Comparison of ENCODE assay signal across 20 cellular contexts in the genomic region with DNA sequence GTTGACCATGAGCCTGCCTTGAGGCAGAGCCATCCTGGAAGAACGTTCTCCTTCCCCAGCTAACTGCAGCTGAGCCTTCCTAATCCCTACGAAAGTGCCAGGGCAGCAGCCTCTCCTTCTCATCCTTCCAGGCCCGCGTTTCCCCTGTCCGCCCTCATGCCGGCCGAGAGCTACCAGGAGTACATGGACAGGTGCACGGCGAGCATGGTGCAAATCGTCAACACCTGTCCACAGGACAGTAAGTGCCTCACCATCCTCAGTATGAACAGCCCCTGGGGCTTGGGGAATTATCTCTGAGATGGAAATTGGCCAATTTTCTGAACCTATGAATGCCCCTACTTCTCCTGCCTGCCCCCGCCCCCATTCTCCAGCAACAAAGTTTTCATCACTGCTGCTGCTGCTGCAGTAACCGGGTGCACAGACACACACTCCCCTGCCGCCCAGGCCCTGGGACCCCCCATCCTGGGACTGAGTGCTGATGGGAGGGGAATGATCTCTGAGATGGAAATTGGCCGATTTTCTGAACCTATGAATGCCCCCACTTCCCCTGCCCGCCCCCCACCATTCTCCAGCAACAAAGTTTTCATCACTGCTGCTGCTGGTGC. TPM values are rescaled to one million over a fixed set of nuclear protein-coding genes. Genes with fewer than 3 reads are reported as not detected.
A peak's percentile ranks its signal among the peaks of the same experiment; 100 is the strongest.
DNase-seq lines count a peak whose midpoint lies in the region; ATAC-seq and TF ChIP-seq lines count a peak whose summit lies in the region.
"Had no signal": no experiment of that assay in that cellular context is flagged by ENCODE, and none has a peak within 500 bp of the region (broad histone marks: within the 10 kb centered on the region; RNA-seq: fewer than 3 reads in every experiment).

No MANE protein-coding gene starts in this region.

- H2BK120ac ChIP-seq in mesenchymal stem cell (ENCODE audit: low read depth, low read length) = no peak overlapping the region

- no peaks in the 10 kb centered on the region for H3K36me3 ChIP-seq in mesenchymal stem cell (ENCODE audit: control insufficient read depth in 1 of 2, insufficient read depth in 2 of 2, low read depth in 1 of 2, low read length in 2 of 2)
- no peaks in the 10 kb centered on the region for H3K36me3 ChIP-seq in Caco-2 (ENCODE audit: control insufficient read depth, insufficient read depth, low read length)
- H3K36me3 ChIP-seq: BLaER1 had no signal

- H3K27ac ChIP-seq in mesenchymal stem cell (ENCODE audit: low read length, poor library complexity, severe bottlenecking) = no peak overlapping the region
- H3K27ac ChIP-seq: BLaER1, GM23248, KMS-11, PC-9 had no signal

- H2BK12ac ChIP-seq in mesenchymal stem cell (ENCODE audit: low read length in 2 of 2) = no peak overlapping the region

- H3K79me1 ChIP-seq in mesenchymal stem cell (replicated peaks; ENCODE audit: low read length, poor library complexity, severe bottlenecking) = no peaks in the 10 kb centered on the region

- POLR2A ChIA-PET in Caco-2 (lab: Charles Lee) = no interaction called here

- no peaks in the 10 kb centered on the region for H3K27me3 Mint-ChIP-seq in T-helper 1 cell treated with Interleukin-12 subunit alpha and Interleukin-12 subunit beta and Interleukin-4 antibody, amounts not matched to agents 30 μg/mL and 1 μg/mL, for 36 hours (ENCODE audit: low read depth)
- no peaks in the 10 kb centered on the region for H3K27me3 Mint-ChIP-seq in activated naive CD8-positive, alpha-beta T cell
- peaks cover 4% of the 10 kb centered on the region for H3K27me3 Mint-ChIP-seq in activated naive CD8-positive, alpha-beta T cell treated with anti-CD3 and anti-CD28 coated beads, Interleukin-2, amount 50 U/mL, for 24 hours
- no peaks in the 10 kb centered on the region for H3K27me3 Mint-ChIP-seq in Caco-2 (ENCODE audit: insufficient read depth, unreplicated experiment)

- peak overlapping the region; percentile 21 for H4K91ac ChIP-seq in mesenchymal stem cell (ENCODE audit: low read length)

- H3K18ac ChIP-seq in mesenchymal stem cell (ENCODE audit: low read depth in 1 of 2, low read length in 2 of 2) = no peak overlapping the region

- H2AK5ac ChIP-seq in mesenchymal stem cell (ENCODE audit: low read length, severe bottlenecking) = no peak overlapping the region

- no peak overlapping the region for H3K4me3 Mint-ChIP-seq in T-helper 1 cell treated with Interleukin-12 subunit alpha and Interleukin-12 subunit beta and Interleukin-4 antibody, amounts not matched to agents 30 μg/mL and 1 μg/mL, for 36 hours
- no peak overlapping the region for H3K4me3 Mint-ChIP-seq in activated naive CD8-positive, alpha-beta T cell
- no peak overlapping the region for H3K4me3 Mint-ChIP-seq in activated naive CD8-positive, alpha-beta T cell treated with anti-CD3 and anti-CD28 coated beads, Interleukin-2, amount 50 U/mL, for 24 hours
- H3K4me3 Mint-ChIP-seq in Caco-2 (ENCODE audit: unreplicated experiment) = no peak overlapping the region

- H3K4me1 ChIP-seq in mesenchymal stem cell (ENCODE audit: control insufficient read depth, insufficient read depth, low read depth, low read length) (peaks cover 10% of the 10 kb centered on the region), Caco-2 (no peaks in the 10 kb centered on the region)

- no peaks in the 10 kb centered on the region for H3K9me3 Mint-ChIP-seq in T-helper 1 cell treated with Interleukin-12 subunit alpha and Interleukin-12 subunit beta and Interleukin-4 antibody, amounts not matched to agents 30 μg/mL and 1 μg/mL, for 36 hours
- H3K9me3 Mint-ChIP-seq in activated naive CD8-positive, alpha-beta T cell (ENCODE audit: low read depth) = no peaks in the 10 kb centered on the region
- H3K9me3 Mint-ChIP-seq in activated naive CD8-positive, alpha-beta T cell treated with anti-CD3 and anti-CD28 coated beads, Interleukin-2, amount 50 U/mL, for 24 hours = peaks cover 5% of the 10 kb centered on the region
- no peaks in the 10 kb centered on the region for H3K9me3 Mint-ChIP-seq in Caco-2 (ENCODE audit: unreplicated experiment)

- WGBS in mesenchymal stem cell = 76% methylated on average over 14 of the region's 15 CpGs

- no peak overlapping the region for H3K23ac ChIP-seq in mesenchymal stem cell (ENCODE audit: low read length in 2 of 2)

- H3K9ac ChIP-seq in mesenchymal stem cell (ENCODE audit: low read length) = no peak overlapping the region
- H3K9ac ChIP-seq: BLaER1, GM23248, KMS-11 had no signal

- BruUV-seq in Caco-2 (replicated peaks; lab: Mats Ljungman, UMichigan) = no TSS peak

- DNase-seq in T-helper 1 cell (no peak), mesenchymal stem cell (no peak), Caco-2 (no peak), NCI-H2227 treated with DMSO at 0.1 percent for 48 hours (lab: John Stamatoyannopoulos, UW) (no peak)
- no peak for DNase-seq in activated naive CD8-positive, alpha-beta T cell treated with anti-CD3 and anti-CD28 coated beads, Interleukin-2, amount 50 U/mL, for 24 hours
- no peak for DNase-seq in central memory CD4-positive, alpha-beta T cell
- DNase-seq: 8988T, GF-D8, GM23248, NCI-H1436, NCI-H2081, NCI-H510A, PC-9 had no signal

- H2BK5ac ChIP-seq in mesenchymal stem cell (ENCODE audit: low read depth, low read length, poor library complexity, severe bottlenecking) = no peak overlapping the region

- peak overlapping the region; percentile 55 for H3K27ac Mint-ChIP-seq in T-helper 1 cell treated with Interleukin-12 subunit alpha and Interleukin-12 subunit beta and Interleukin-4 antibody, amounts not matched to agents 30 μg/mL and 1 μg/mL, for 36 hours
- H3K27ac Mint-ChIP-seq in activated naive CD8-positive, alpha-beta T cell = peak overlapping the region; percentile 50
- H3K27ac Mint-ChIP-seq in activated naive CD8-positive, alpha-beta T cell treated with anti-CD3 and anti-CD28 coated beads, Interleukin-2, amount 50 U/mL, for 24 hours = no peak overlapping the region
- no peak overlapping the region for H3K27ac Mint-ChIP-seq in Caco-2 (ENCODE audit: unreplicated experiment)

- no peak overlapping the region for H2BK15ac ChIP-seq in mesenchymal stem cell (ENCODE audit: low read depth, poor library complexity, severe bottlenecking)

- no peak for ATAC-seq in activated naive CD8-positive, alpha-beta T cell treated with anti-CD3 and anti-CD28 coated beads, Interleukin-2, amount 50 U/mL, for 24 hours
- ATAC-seq: HCT116 had no signal

- H3K4me1 Mint-ChIP-seq in T-helper 1 cell treated with Interleukin-12 subunit alpha and Interleukin-12 subunit beta and Interleukin-4 antibody, amounts not matched to agents 30 μg/mL and 1 μg/mL, for 36 hours (ENCODE audit: low read depth) = peaks cover 29% of the 10 kb centered on the region
- H3K4me1 Mint-ChIP-seq in activated naive CD8-positive, alpha-beta T cell (ENCODE audit: low read depth) = peaks cover 51% of the 10 kb centered on the region
- H3K4me1 Mint-ChIP-seq in activated naive CD8-positive, alpha-beta T cell treated with anti-CD3 and anti-CD28 coated beads, Interleukin-2, amount 50 U/mL, for 24 hours = peaks cover 84% of the 10 kb centered on the region
- H3K4me1 Mint-ChIP-seq in Caco-2 (ENCODE audit: low read depth, unreplicated experiment) = no peaks in the 10 kb centered on the region

- H3K9me3 ChIP-seq in mesenchymal stem cell (ENCODE audit: control insufficient read depth, low read length) (no peaks in the 10 kb centered on the region), Caco-2 (no peaks in the 10 kb centered on the region)
- H3K9me3 ChIP-seq: BLaER1 had no signal

- intact Hi-C loops in Caco-2 (cut with micrococcal nuclease; ENCODE audit: unreplicated experiment) = no loop called here

- no peak overlapping the region for H3K14ac ChIP-seq in mesenchymal stem cell (ENCODE audit: low read length in 2 of 2)

- H3K4me2 ChIP-seq in mesenchymal stem cell (ENCODE audit: low read length, poor library complexity, severe bottlenecking) = no peak overlapping the region
- H3K4me2 ChIP-seq: BLaER1, KMS-11, PC-9 had no signal

- peaks cover 13 to 36% of the 10 kb centered on the region in 2 experiments for H3K27me3 ChIP-seq in mesenchymal stem cell (ENCODE audit: control insufficient read depth in 1 of 2, insufficient read depth in 1 of 2, low read length in 2 of 2)
- H3K27me3 ChIP-seq in Caco-2 (replicated peaks; ENCODE audit: control insufficient read depth, insufficient read depth, low read length) = no peaks in the 10 kb centered on the region; the same call in 1 of the 2 replicates
- H3K27me3 ChIP-seq: BLaER1 had no signal

- CTCF ChIA-PET in Caco-2 (lab: Charles Lee) = no interaction called here

- H3K36me3 Mint-ChIP-seq in T-helper 1 cell treated with Interleukin-12 subunit alpha and Interleukin-12 subunit beta and Interleukin-4 antibody, amounts not matched to agents 30 μg/mL and 1 μg/mL, for 36 hours (ENCODE audit: low read depth) = peaks cover 85% of the 10 kb centered on the region
- H3K36me3 Mint-ChIP-seq in activated naive CD8-positive, alpha-beta T cell = peaks cover 44% of the 10 kb centered on the region
- peaks cover 78% of the 10 kb centered on the region for H3K36me3 Mint-ChIP-seq in activated naive CD8-positive, alpha-beta T cell treated with anti-CD3 and anti-CD28 coated beads, Interleukin-2, amount 50 U/mL, for 24 hours (ENCODE audit: low read depth)
- H3K36me3 Mint-ChIP-seq in Caco-2 (ENCODE audit: insufficient read depth, unreplicated experiment) = no peaks in the 10 kb centered on the region

- no peak overlapping the region for H2AFZ ChIP-seq in mesenchymal stem cell (ENCODE audit: low read depth, low read length)
- H2AFZ ChIP-seq: GM23248, PC-9 had no signal

- H3K4ac ChIP-seq in mesenchymal stem cell (ENCODE audit: low read depth in 1 of 2, low read length in 2 of 2) = no peak overlapping the region

- H4K8ac ChIP-seq in mesenchymal stem cell (ENCODE audit: low read length) = no peak overlapping the region

- no peak for TF ChIP-seq CTCF in Caco-2 (IDR thresholded peaks at IDR 0.05; ENCODE audit: insufficient read depth in 1 of 2, low read depth in 1 of 2, low read length in 1 of 2, severe bottlenecking in 1 of 2, unreplicated experiment in 1 of 2)

- no peak overlapping the region for H3K4me3 ChIP-seq in mesenchymal stem cell (ENCODE audit: insufficient read depth in 1 of 2, low read depth in 1 of 2, low read length in 2 of 2)
- H3K4me3 ChIP-seq in Caco-2 (ENCODE audit: low read depth, low read length) = no peak overlapping the region
- H3K4me3 ChIP-seq: BLaER1, GM23248, PC-9 had no signal

RNA-seq across cellular contexts. Expression of gene UBASH3A, which starts 39.6 kb away (rescaled TPM):
- polyA plus RNA-seq in mesenchymal stem cell (2013, experiment 1 of 2) = not detected
- polyA plus RNA-seq in mesenchymal stem cell (2013, experiment 2 of 2) = not detected
- total RNA-seq in Caco-2 (2022) = not detected in 2 replicates
- total RNA-seq: Daoy, GM23248, M059J, PC-9 had no signal
- polyA plus RNA-seq: GM23248 had no signal

RNA-seq across cellular contexts. Expression of gene TMPRSS3, which starts 47.4 kb away (rescaled TPM):
- not detected for polyA plus RNA-seq in mesenchymal stem cell (2013, experiment 1 of 2)
- not detected for polyA plus RNA-seq in mesenchymal stem cell (2013, experiment 2 of 2)
- not detected in 2 replicates for total RNA-seq in Caco-2 (2022)
- total RNA-seq: GM23248 had no signal
- polyA plus RNA-seq: GM23248 had no signal

RNA-seq across cellular contexts. Expression of gene RSPH1, which starts 52.7 kb away (rescaled TPM):
- polyA plus RNA-seq in mesenchymal stem cell (2013, experiment 1 of 2) = 0.10 TPM
- polyA plus RNA-seq in mesenchymal stem cell (2013, experiment 2 of 2) = 0.10 TPM
- total RNA-seq in Caco-2 (2022) = 0.23 and 0.51 TPM in 2 replicates
- total RNA-seq: M059J had no signal
- polyA plus RNA-seq: GM23248 had no signal

Comparison
In these comparisons a context has a peak if more than half of its experiments do, and no peak if none do; other contexts are left out.
1. H3K27ac Mint-ChIP-seq: peak in T-helper 1 cell treated with Interleukin-12 subunit alpha and Interleukin-12 subunit beta and Interleukin-4 antibody, amounts not matched to agents 30 μg/mL and 1 μg/mL, for 36 hours (single experiment) and activated naive CD8-positive, alpha-beta T cell (single experiment); none in activated naive CD8-positive, alpha-beta T cell treated with anti-CD3 and anti-CD28 coated beads, Interleukin-2, amount 50 U/mL, for 24 hours (single experiment) and Caco-2 (single experiment).